6 cellular contexts compared by ENCODE assay signal in genomic region chr19:45717983-45718650, GRCh38. TPM values are rescaled to one million over a fixed set of nuclear protein-coding genes. Genes with fewer than 3 reads are reported as not detected.
DNase-seq lines count a peak whose midpoint lies in the region; ATAC-seq and TF ChIP-seq lines count a peak whose summit lies in the region.

No MANE protein-coding gene starts in this region.

- peak overlapping the region; percentile 94 for H3K27ac Mint-ChIP-seq in activated CD4-positive, alpha-beta T cell treated with anti-CD3 and anti-CD28 coated beads for 36 hours
- H3K27ac Mint-ChIP-seq in glutamatergic neuron (ENCODE audit: unreplicated experiment), result peak overlapping the region; percentile 97

- intact Hi-C loops in activated CD4-positive, alpha-beta T cell treated with anti-CD3 and anti-CD28 coated beads for 36 hours (cut with DNase I, micrococcal nuclease), result loop anchor here (1.0 to 5.0 kb wide), 18 partner anchors 12 to 884 kb away; partner anchors contain the start of genes FBXO46 (in 2 of the 2), OPA3 (in 2 of the 2), QPCTL (in 2 of the 2) and BLOC1S3 (in 1 of the 2)

- H3K36me3 Mint-ChIP-seq in activated CD4-positive, alpha-beta T cell treated with anti-CD3 and anti-CD28 coated beads for 36 hours (ENCODE audit: low read depth), result peaks cover 31% of the 10 kb centered on the region
- no peaks in the 10 kb centered on the region for H3K36me3 Mint-ChIP-seq in glutamatergic neuron (ENCODE audit: unreplicated experiment)

- H3K36me3 ChIP-seq in thymus (ENCODE audit: control insufficient read depth, insufficient read depth), result peaks cover 17% of the 10 kb centered on the region

- 89% methylated on average over 12 of the region's 12 CpGs for WGBS in thymus

- DNase-seq in activated CD4-positive, alpha-beta T cell treated with anti-CD3 and anti-CD28 coated beads for 36 hours, result no peak
- DNase-seq in activated CD4-positive, alpha-beta T cell treated with anti-CD3 and anti-CD28 coated beads for 48 hours, result no peak
- no peak for DNase-seq in glutamatergic neuron
- no peak for DNase-seq in RPMI8226
- DNase-seq in NCI-H2081 (lab: John Stamatoyannopoulos, UW), result no peak

- peak overlapping the region; percentile 60 for H3K4me3 ChIP-seq in thymus (ENCODE audit: low read length)

- H3K27ac ChIP-seq in thymus (ENCODE audit: low read depth), result peak overlapping the region; percentile 92

- POLR2A ChIA-PET in activated CD4-positive, alpha-beta T cell treated with anti-CD3 and anti-CD28 coated beads for 36 hours (lab: Charles Lee), result interaction anchor here (0.5 to 2.6 kb wide), 5 partner anchors 12 to 72 kb away, joined by 4 to 25 read pairs (median 6); partner anchors contain the start of genes FBXO46, QPCTL and SNRPD2

- no peaks in the 10 kb centered on the region for H3K9me3 Mint-ChIP-seq in activated CD4-positive, alpha-beta T cell treated with anti-CD3 and anti-CD28 coated beads for 36 hours (ENCODE audit: low read depth)
- H3K9me3 Mint-ChIP-seq in glutamatergic neuron (ENCODE audit: unreplicated experiment), result peaks cover 13% of the 10 kb centered on the region

- peaks cover 14% of the 10 kb centered on the region for H3K4me1 ChIP-seq in thymus (ENCODE audit: control insufficient read depth, insufficient read depth, low read length)

- H3K9me3 ChIP-seq in thymus (ENCODE audit: control insufficient read depth), result no peaks in the 10 kb centered on the region

- H3K27me3 ChIP-seq in thymus (ENCODE audit: control insufficient read depth, insufficient read depth), result no peaks in the 10 kb centered on the region

- peaks cover 44% of the 10 kb centered on the region for H3K4me1 Mint-ChIP-seq in activated CD4-positive, alpha-beta T cell treated with anti-CD3 and anti-CD28 coated beads for 36 hours
- peaks cover 7% of the 10 kb centered on the region for H3K4me1 Mint-ChIP-seq in glutamatergic neuron (ENCODE audit: low read depth, unreplicated experiment)

- H3K27me3 Mint-ChIP-seq in activated CD4-positive, alpha-beta T cell treated with anti-CD3 and anti-CD28 coated beads for 36 hours, result no peaks in the 10 kb centered on the region
- H3K27me3 Mint-ChIP-seq in glutamatergic neuron (ENCODE audit: unreplicated experiment), result no peaks in the 10 kb centered on the region

- no peak for TF ChIP-seq CTCF in glutamatergic neuron (IDR thresholded peaks at IDR 0.05; ENCODE audit: partially characterized antibody, unreplicated experiment)

- CTCF ChIA-PET in activated CD4-positive, alpha-beta T cell treated with anti-CD3 and anti-CD28 coated beads for 36 hours (lab: Charles Lee), result interaction anchor here (0.7 to 5.3 kb wide), 5 partner anchors 12 to 191 kb away, joined by 3 to 75 read pairs (median 9); partner anchors contain the start of genes FBXO46, QPCTL, SIX5 and SNRPD2

- ATAC-seq in activated CD4-positive, alpha-beta T cell treated with anti-CD3 and anti-CD28 coated beads for 36 hours, result no peak

- H3K4me3 Mint-ChIP-seq in activated CD4-positive, alpha-beta T cell treated with anti-CD3 and anti-CD28 coated beads for 36 hours, result peak overlapping the region; percentile 93
- H3K4me3 Mint-ChIP-seq in glutamatergic neuron (ENCODE audit: unreplicated experiment), result peak overlapping the region; percentile 99

RNA-seq across cellular contexts. Expression of gene FBXO46, which starts 12.6 kb away (rescaled TPM):
- 10 to 100 TPM; 32.3 to 43.3 TPM for total RNA-seq in activated CD4-positive, alpha-beta T cell treated with anti-CD3 and anti-CD28 coated beads for 36 hours
- total RNA-seq in glutamatergic neuron (ENCODE audit: unreplicated experiment), result 20.4 TPM
- 18.8 TPM for polyA plus RNA-seq in thymus

RNA-seq across cellular contexts. Expression of gene MEIOSIN, which starts 15.1 kb away (rescaled TPM):
- not detected for total RNA-seq in activated CD4-positive, alpha-beta T cell treated with anti-CD3 and anti-CD28 coated beads for 36 hours
- not detected for total RNA-seq in glutamatergic neuron (ENCODE audit: unreplicated experiment)
- 0.02 TPM for polyA plus RNA-seq in thymus

RNA-seq across cellular contexts. Expression of gene QPCTL, which starts 25.7 kb away (rescaled TPM):
- 10 to 100 TPM; 17.3 to 18.7 TPM for total RNA-seq in activated CD4-positive, alpha-beta T cell treated with anti-CD3 and anti-CD28 coated beads for 36 hours
- total RNA-seq in glutamatergic neuron (ENCODE audit: unreplicated experiment), result 2.6 TPM
- 8.2 TPM for polyA plus RNA-seq in thymus

RNA-seq across cellular contexts. Expression of gene SNRPD2, which starts 26.4 kb away (rescaled TPM):
- 100 to 1,000 TPM; 619 to 839 TPM for total RNA-seq in activated CD4-positive, alpha-beta T cell treated with anti-CD3 and anti-CD28 coated beads for 36 hours
- 264 TPM for total RNA-seq in glutamatergic neuron (ENCODE audit: unreplicated experiment)
- polyA plus RNA-seq in thymus, result 395 TPM

RNA-seq across cellular contexts. Expression of gene GIPR, which starts 50.1 kb away (rescaled TPM):
- 1 to 10 TPM; 4.5 to 5.9 TPM for total RNA-seq in activated CD4-positive, alpha-beta T cell treated with anti-CD3 and anti-CD28 coated beads for 36 hours
- total RNA-seq in glutamatergic neuron (ENCODE audit: unreplicated experiment), result 36.4 TPM
- 1.6 TPM for polyA plus RNA-seq in thymus
